9 cellular contexts compared by ENCODE assay signal in genomic region chr2:207332473-207333212, GRCh38.
DNase-seq lines count a peak whose midpoint lies in the region; ATAC-seq and TF ChIP-seq lines count a peak whose summit lies in the region.
"Had no signal": no experiment of that assay in that cellular context is flagged by ENCODE, and none has a peak within 500 bp of the region (broad histone marks: within the 10 kb centered on the region; RNA-seq: fewer than 3 reads in every experiment).

No MANE protein-coding gene starts in this region.

- H3K4me1 ChIP-seq in RWPE2 (ENCODE audit: insufficient read depth, poor library complexity, severe bottlenecking) (peaks cover 69% of the 10 kb centered on the region), heart right ventricle (peaks cover 0 to 84% (median 37%) of the 10 kb centered on the region in 9 donors)
- peaks cover 0 to 14% of the 10 kb centered on the region in 2 donors for H3K4me1 ChIP-seq in naive thymus-derived CD4-positive, alpha-beta T cell (ENCODE audit: control insufficient read depth in 2 of 2, insufficient read depth in 2 of 2, low read length in 2 of 2)

- TF ChIP-seq CTCF in RWPE2 (IDR thresholded peaks at IDR 0.05; ENCODE audit: poor library complexity, severe bottlenecking) (no peak), heart right ventricle (IDR thresholded peaks at IDR 0.05) (no peak)

- ATAC-seq in HG02678 (IDR thresholded peaks at IDR 0.05; ENCODE audit: unreplicated experiment) (peak; percentile 31), RWPE2 (ENCODE audit: low read depth) (no peak), heart right ventricle (no peak)
- peak; percentile 18 for ATAC-seq in naive thymus-derived CD4-positive, alpha-beta T cell

- H3K9me3 Mint-ChIP-seq in naive thymus-derived CD4-positive, alpha-beta T cell = peaks cover 0 to 3% (median 0%) of the 10 kb centered on the region in 11 donors

- 57 to 64% methylated on average over 3 of the region's 3 CpGs for WGBS in heart right ventricle, 2 donors

- H3K27ac ChIP-seq in RWPE2 (ENCODE audit: poor library complexity, severe bottlenecking) (peak overlapping the region; percentile 100), heart right ventricle (peak overlapping the region in 1 of 10 donors; percentile 91)
- no peak overlapping the region for H3K27ac ChIP-seq in naive thymus-derived CD4-positive, alpha-beta T cell (ENCODE audit: low read depth, low read length)

- CTCF ChIA-PET in naive thymus-derived CD4-positive, alpha-beta T cell (lab: Charles Lee) = no interaction called here

- no peaks in the 10 kb centered on the region for H3K36me3 ChIP-seq in RWPE2 (ENCODE audit: low read depth)
- H3K36me3 ChIP-seq in naive thymus-derived CD4-positive, alpha-beta T cell (ENCODE audit: control insufficient read depth in 2 of 3, insufficient read depth in 3 of 3, low read length in 3 of 3) = no peaks in the 10 kb centered on the region
- H3K36me3 ChIP-seq in heart right ventricle = no peaks in the 10 kb centered on the region

- H3K9me3 ChIP-seq in RWPE2 (ENCODE audit: severe bottlenecking) = no peaks in the 10 kb centered on the region
- no peaks in the 10 kb centered on the region for H3K9me3 ChIP-seq in naive thymus-derived CD4-positive, alpha-beta T cell (ENCODE audit: control insufficient read depth in 2 of 3, low read length in 3 of 3)
- H3K9me3 ChIP-seq in heart right ventricle = no peaks in the 10 kb centered on the region

- peak; percentile 54 for DNase-seq in SIG-M5 treated with dmso at 0.1 percent for 504 hours (lab: John Stamatoyannopoulos, UW; ENCODE audit: unreplicated experiment)
- no peak for DNase-seq in SIG-M5 (lab: John Stamatoyannopoulos, UW)
- no peak for DNase-seq in RWPE2 (ENCODE audit: low spot score)
- no peak for DNase-seq in naive thymus-derived CD4-positive, alpha-beta T cell
- DNase-seq in Ammon's horn (ENCODE audit: low spot score) = no peak
- DNase-seq in heart right ventricle = no peak
- DNase-seq in NCI-H510A treated with DMSO at 0.1 percent for 48 hours (lab: John Stamatoyannopoulos, UW) = no peak
- DNase-seq: stimulated activated naive CD4-positive, alpha-beta T cell treated with Interleukin-2 at 50 U/mL for 16 hours had no signal

- POLR2A ChIA-PET in naive thymus-derived CD4-positive, alpha-beta T cell (lab: Charles Lee) = no interaction called here

- intact Hi-C loops in naive thymus-derived CD4-positive, alpha-beta T cell (cut with micrococcal nuclease) = loop anchor here in 1 of 2 donors (2.0 to 10.0 kb wide), 6 partner anchors 20 to 1175 kb away; partner anchors contain the start of genes CREB1, EEF1B2, FASTKD2 and MDH1B
- intact Hi-C loops in heart right ventricle (cut with DNase I) = loop anchor here in 6 of 10 donors (5.0 to 10.0 kb wide), 4 partner anchors 108 to 350 kb away; partner anchors contain the start of gene KLF7 (in 2 of the 6)

- peak overlapping the region in 1 of 10 donors; percentile 50 for H3K4me3 Mint-ChIP-seq in naive thymus-derived CD4-positive, alpha-beta T cell

- peaks cover 13 to 84% (median 15%) of the 10 kb centered on the region in 7 donors for H3K4me1 Mint-ChIP-seq in naive thymus-derived CD4-positive, alpha-beta T cell

- no peaks in the 10 kb centered on the region for H3K27me3 Mint-ChIP-seq in naive thymus-derived CD4-positive, alpha-beta T cell

- no peaks in the 10 kb centered on the region for H3K27me3 ChIP-seq in RWPE2 (ENCODE audit: insufficient read depth, poor library complexity, severe bottlenecking)
- H3K27me3 ChIP-seq in naive thymus-derived CD4-positive, alpha-beta T cell (ENCODE audit: control insufficient read depth in 2 of 2, insufficient read depth in 2 of 2, low read length in 2 of 2) = no peaks in the 10 kb centered on the region
- H3K27me3 ChIP-seq in heart right ventricle = no peaks in the 10 kb centered on the region

- peak overlapping the region in 3 of 9 donors; percentile 18 to 84 (median 52) for H3K27ac Mint-ChIP-seq in naive thymus-derived CD4-positive, alpha-beta T cell

- peaks cover 0 to 5% (median 0%) of the 10 kb centered on the region in 5 donors for H3K36me3 Mint-ChIP-seq in naive thymus-derived CD4-positive, alpha-beta T cell

- H3K4me3 ChIP-seq in RWPE2 (ENCODE audit: severe bottlenecking) (no peak overlapping the region), heart right ventricle (no peak overlapping the region)
- no peak overlapping the region for H3K4me3 ChIP-seq in naive thymus-derived CD4-positive, alpha-beta T cell (ENCODE audit: low read length)

Comparison
In these comparisons a context has a peak if more than half of its experiments do, and no peak if none do; other contexts are left out.
1. ATAC-seq: peak in HG02678 (single experiment) and naive thymus-derived CD4-positive, alpha-beta T cell (single experiment); none in RWPE2 (single experiment) and heart right ventricle (0 of 8).